Comparison of ENCODE assay signal across 14 cellular contexts in genomic region chr3:190382082-190382481, GRCh38. TPM values are rescaled to one million over a fixed set of nuclear protein-coding genes. Genes with fewer than 3 reads are reported as not detected.
A peak's percentile ranks its signal among the peaks of the same experiment; 100 is the strongest.
DNase-seq lines count a peak whose midpoint lies in the region; ATAC-seq and TF ChIP-seq lines count a peak whose summit lies in the region.
"Had no signal": no experiment of that assay in that cellular context is flagged by ENCODE, and none has a peak within 500 bp of the region (broad histone marks: within the 10 kb centered on the region; RNA-seq: fewer than 3 reads in every experiment).

No MANE protein-coding gene starts in this region.

- no peak for ATAC-seq in HG02610 (IDR thresholded peaks at IDR 0.05; ENCODE audit: unreplicated experiment)

- H3K27ac ChIP-seq in A673 (ENCODE audit: low read depth, low read length, poor library complexity, severe bottlenecking) (peak overlapping the region; percentile 83), SK-N-MC (peak overlapping the region; percentile 93)
- H3K27ac ChIP-seq: neural progenitor cell had no signal

- CTCF ChIA-PET in A673 (lab: Charles Lee), result no interaction called here

- TF ChIP-seq CTCF in A673 (conservative IDR thresholded peaks at IDR 0.05; ENCODE audit: low read depth, low read length) (no peak), fibroblast of the aortic adventitia (IDR thresholded peaks at IDR 0.05; ENCODE audit: insufficient read depth, low read length) (no peak)

- intact Hi-C loops in A673 (cut with micrococcal nuclease; ENCODE audit: unreplicated experiment), result loop anchor here (5.0 kb wide), 3 partner anchors 130 to 1110 kb away; partner anchors contain the start of gene IL1RAP
- intact Hi-C loops in posterior vena cava (cut with DNase I), result no loop called here

- POLR2A ChIA-PET in A673 (lab: Charles Lee; ENCODE audit: low non-redundant PET), result no interaction called here

- no peak overlapping the region for H3K4me3 ChIP-seq in A673 (ENCODE audit: low read depth, low read length, poor library complexity, severe bottlenecking)
- H3K4me3 ChIP-seq in SK-N-MC, result no peak overlapping the region
- H3K4me3 ChIP-seq in fibroblast of the aortic adventitia (ENCODE audit: low read depth, low read length), result no peak overlapping the region
- H3K4me3 ChIP-seq: neural progenitor cell had no signal

- DNase-seq in A673 (ENCODE audit: low spot score) (no peak), GM04504 (ENCODE audit: low read depth) (peak; percentile 42), SK-N-MC (ENCODE audit: low read depth, low spot score) (no peak), fibroblast of the aortic adventitia (ENCODE audit: low read depth) (peak; percentile 73), HuH-7 (ENCODE audit: low spot score) (no peak), OCI-M1 (lab: John Stamatoyannopoulos, UW) (no peak), posterior vena cava (ENCODE audit: low spot score) (no peak)
- DNase-seq: CD4-positive, CD25-positive, alpha-beta regulatory T cell; NCI-H1092 treated with DMSO at 0.1 percent for 48 hours; NCI-H510A; SHP77 treated with DMSO at 0.1 percent for 48 hours had no signal

- H3K9me3 ChIP-seq in A673 (ENCODE audit: low read depth, low read length, poor library complexity, severe bottlenecking) (no peaks in the 10 kb centered on the region), SK-N-MC (ENCODE audit: low read depth, low read length) (no peaks in the 10 kb centered on the region)

- H3K27me3 ChIP-seq in A673 (replicated peaks; ENCODE audit: insufficient read depth, low read depth, low read length, poor library complexity), result no peaks in the 10 kb centered on the region
- H3K27me3 ChIP-seq: neural progenitor cell had no signal

- H3K4me1 ChIP-seq in A673 (ENCODE audit: insufficient read depth, low read length, poor library complexity, severe bottlenecking), result peaks cover 76% of the 10 kb centered on the region
- H3K4me1 ChIP-seq: neural progenitor cell had no signal

- peak overlapping the region; percentile 22 for H3K9ac ChIP-seq in SK-N-MC (ENCODE audit: insufficient read length)
- H3K9ac ChIP-seq: neural progenitor cell had no signal

- H3K36me3 ChIP-seq in A673 (ENCODE audit: insufficient read depth, low read length, poor library complexity, severe bottlenecking) (no peaks in the 10 kb centered on the region), SK-N-MC (ENCODE audit: insufficient read depth, low read length) (no peaks in the 10 kb centered on the region)
- H3K36me3 ChIP-seq: neural progenitor cell had no signal

- no TSS peak for BruUV-seq in A673 (replicated peaks; lab: Mats Ljungman, UMichigan)

RNA-seq across cellular contexts. Expression of gene CLDN16, which starts 5.9 kb away (rescaled TPM):
- total RNA-seq in A673 (2021) (0.09 and 0.50 TPM in 2 replicates), fibroblast of the aortic adventitia (ENCODE audit: low replicate concordance) (0.09 TPM in 1 of 2 replicates, not detected in the other), posterior vena cava (not detected)
- total RNA-seq: CD4-positive, CD25-positive, alpha-beta regulatory T cell; HT-29 had no signal

RNA-seq across cellular contexts. Expression of gene CLDN1, which starts 59.8 kb away (rescaled TPM):
- total RNA-seq in A673 (2021) (173 and 184 TPM in 2 replicates), fibroblast of the aortic adventitia (ENCODE audit: low replicate concordance) (0.18 and 1.3 TPM in 2 replicates), posterior vena cava (1 to 10 TPM in 1 of 2 donors, under 1 TPM in 1; 0.46 to 1.1 TPM)

Comparison
In these comparisons a context has a peak if more than half of its experiments do, and no peak if none do; other contexts are left out.
1. DNase-seq: peak in GM04504 (single experiment) and fibroblast of the aortic adventitia (single experiment); none in A673 (single experiment), SK-N-MC (single experiment), HuH-7 (single experiment), OCI-M1 (single experiment) and posterior vena cava (single experiment).
2. RNA of gene CLDN1, which starts 59.8 kb away (total RNA-seq): 173 to 184 TPM in A673; 0.46 to 1.1 TPM in posterior vena cava and 0.18 to 1.3 TPM in fibroblast of the aortic adventitia; every median in the first group is over 10 times any median in the second.